ENCODE assay signal across 1 cellular context in genomic region chr2:88126772-88127637, GRCh38.
TF ChIP-seq lines count a peak whose summit lies in the region.

No MANE protein-coding gene starts in this region.

TF ChIP-seq in HepG2, 621 proteins besides CTCF, POLR2A, EP300 and RAD21 (continued from another document and continues in another):
- no peak for TF ChIP-seq GATA4 (IDR thresholded peaks at IDR 0.05; ENCODE audit: borderline replicate concordance, low read depth)
- TF ChIP-seq MED8 (CRISPR knock-in tag; IDR thresholded peaks at IDR 0.05; ENCODE audit: insufficient replicate concordance), result no peak
- TF ChIP-seq ZNF414 (CRISPR knock-in tag; IDR thresholded peaks at IDR 0.05), result 0 out of 2 replicates have a peak, but pooled peaks have one; percentile 50
- TF ChIP-seq RCOR2 (CRISPR knock-in tag; IDR thresholded peaks at IDR 0.05), result no peak
- TF ChIP-seq SOX5 (CRISPR knock-in tag; IDR thresholded peaks at IDR 0.05; ENCODE audit: borderline replicate concordance), result 0 out of 2 replicates have a peak, but pooled peaks have one; percentile 8
- no peak for TF ChIP-seq GATAD1 (CRISPR knock-in tag; IDR thresholded peaks at IDR 0.05)
- no peak for TF ChIP-seq ZFP62 (CRISPR knock-in tag; IDR thresholded peaks at IDR 0.05)
- TF ChIP-seq HIVEP1 (CRISPR knock-in tag; IDR thresholded peaks at IDR 0.05), result no peak
- no peak for TF ChIP-seq THAP11 (CRISPR knock-in tag; IDR thresholded peaks at IDR 0.05)
- TF ChIP-seq IRF9 (CRISPR knock-in tag; IDR thresholded peaks at IDR 0.05; ENCODE audit: borderline replicate concordance), result no peak; the same call in 1 of the 2 replicates
- no peak; the same call in 1 of the 2 replicates for TF ChIP-seq SRY (CRISPR knock-in tag; IDR thresholded peaks at IDR 0.05)
- TF ChIP-seq ZNF513 (CRISPR knock-in tag; conservative IDR thresholded peaks at IDR 0.05), result no peak
- 0 out of 2 replicates have a peak, but pooled peaks have one; percentile 23 for TF ChIP-seq ZSCAN12 (CRISPR knock-in tag; IDR thresholded peaks at IDR 0.05)
- TF ChIP-seq ZNF318 (CRISPR knock-in tag; IDR thresholded peaks at IDR 0.05), result no peak
- no peak for TF ChIP-seq DPF2 (CRISPR knock-in tag; IDR thresholded peaks at IDR 0.05; ENCODE audit: borderline replicate concordance, low read depth)
- TF ChIP-seq GRHL1 (CRISPR knock-in tag; conservative IDR thresholded peaks at IDR 0.05), result no peak
- TF ChIP-seq ZNF18 (CRISPR knock-in tag; IDR thresholded peaks at IDR 0.05; ENCODE audit: insufficient replicate concordance), result peak; percentile 20
- no peak for TF ChIP-seq MLX (CRISPR knock-in tag; IDR thresholded peaks at IDR 0.05)
- TF ChIP-seq NR0B2 (CRISPR knock-in tag; IDR thresholded peaks at IDR 0.05), result 0 out of 2 replicates have a peak, but pooled peaks have one; percentile 5
- TF ChIP-seq ATF7-NPFF (CRISPR knock-in tag; IDR thresholded peaks at IDR 0.05; ENCODE audit: low read depth), result no peak
- no peak for TF ChIP-seq HDAC6 (IDR thresholded peaks at IDR 0.05; ENCODE audit: low read depth, low read length)
- no peak for TF ChIP-seq TOPORS (CRISPR knock-in tag; IDR thresholded peaks at IDR 0.05)
- no peak for TF ChIP-seq CCAR2 (optimal IDR thresholded peaks at IDR 0.05; ENCODE audit: low read depth, low read length)
- no peak for TF ChIP-seq TEAD2 (CRISPR knock-in tag; IDR thresholded peaks at IDR 0.05)
- TF ChIP-seq STAG1 (CRISPR knock-in tag; IDR thresholded peaks at IDR 0.05), result no peak
- TF ChIP-seq ZNF225 (CRISPR knock-in tag; IDR thresholded peaks at IDR 0.05), result no peak
- TF ChIP-seq ZFP1 (CRISPR knock-in tag; IDR thresholded peaks at IDR 0.05), result no peak
- TF ChIP-seq ZNF329 (CRISPR knock-in tag; IDR thresholded peaks at IDR 0.05; ENCODE audit: low read depth), result 0 out of 2 replicates have a peak, but pooled peaks have one; percentile 20
- TF ChIP-seq SP4 (CRISPR knock-in tag; IDR thresholded peaks at IDR 0.05), result peak; percentile 24; the same call in 1 of the 2 replicates
- 0 out of 2 replicates have a peak, but pooled peaks have one; percentile 61 for TF ChIP-seq ZSCAN20 (CRISPR knock-in tag; IDR thresholded peaks at IDR 0.05; ENCODE audit: borderline replicate concordance)
- no peak for TF ChIP-seq ZNF20 (CRISPR knock-in tag; IDR thresholded peaks at IDR 0.05)
- TF ChIP-seq RXRB (CRISPR knock-in tag; IDR thresholded peaks at IDR 0.05; ENCODE audit: borderline replicate concordance), result no peak
- TF ChIP-seq MXI1 (IDR thresholded peaks at IDR 0.05; ENCODE audit: borderline replicate concordance, low read depth, low read length), result no peak
- TF ChIP-seq ZNF430 (CRISPR knock-in tag; IDR thresholded peaks at IDR 0.05), result 0 out of 2 replicates have a peak, but pooled peaks have one; percentile 74
- 0 out of 2 replicates have a peak, but pooled peaks have one; percentile 12 for TF ChIP-seq ZNF256 (CRISPR knock-in tag; conservative IDR thresholded peaks at IDR 0.05)
- no peak for TF ChIP-seq PITX1 (CRISPR knock-in tag; IDR thresholded peaks at IDR 0.05)
- no peak for TF ChIP-seq RERE (CRISPR knock-in tag; IDR thresholded peaks at IDR 0.05; ENCODE audit: low read depth)
- TF ChIP-seq EHMT2 (IDR thresholded peaks at IDR 0.05; ENCODE audit: borderline replicate concordance, low read depth, low read length), result no peak
- TF ChIP-seq NFKB2 (CRISPR knock-in tag; IDR thresholded peaks at IDR 0.05; ENCODE audit: borderline replicate concordance), result no peak
